ENCODE assay signal across 39 cellular contexts in genomic region chrX:151879856-151880255, GRCh38. TPM values are rescaled to one million over a fixed set of nuclear protein-coding genes. Genes with fewer than 3 reads are reported as not detected.
"Had no signal": no experiment of that assay in that cellular context is flagged by ENCODE, and none has a peak within 500 bp of the region (broad histone marks: within the 10 kb centered on the region; RNA-seq: fewer than 3 reads in every experiment).

No MANE protein-coding gene starts in this region.

- H3K9me3 ChIP-seq: adrenal gland, ascending aorta, body of pancreas, breast epithelium had no signal

- H3K27me3 ChIP-seq: adrenal gland, ascending aorta, body of pancreas, brain microvascular endothelial cell, breast epithelium, cardiac muscle cell had no signal

- DNase-seq: activated effector memory CD4-positive, alpha-beta T cell treated with anti-CD3 and anti-CD28 coated beads, Interleukin-2, amount 50 U/mL, for 16 hours; activated effector memory CD4-positive, alpha-beta T cell treated with Interleukin-2 at 50 U/mL for 16 hours; activated gamma-delta T cell; activated gamma-delta T cell treated with Interleukin-2 at 50 U/mL for 16 hours; activated naive CD4-positive, alpha-beta T cell; activated naive CD4-positive, alpha-beta T cell treated with anti-CD3 and anti-CD28 coated beads for 36 hours; activated naive CD4-positive, alpha-beta T cell treated with anti-CD3 and anti-CD28 coated beads, Interleukin-2, amount 10 ng/mL, durations not matched to agents 7 days and 5 days; activated naive CD4-positive, alpha-beta T cell treated with anti-CD3 and anti-CD28 coated beads, Interleukin-2, amount 50 U/mL, for 16 hours; activated naive CD4-positive, alpha-beta T cell treated with Interleukin-2 at 50 U/mL for 16 hours; activated naive CD8-positive, alpha-beta T cell treated with anti-CD3 and anti-CD28 coated beads for 36 hours; activated naive CD8-positive, alpha-beta T cell treated with anti-CD3 and anti-CD28 coated beads, Interleukin-2, amount 10 ng/mL, durations not matched to agents 7 days and 5 days; activated naive CD8-positive, alpha-beta T cell treated with anti-CD3 and anti-CD28 coated beads, Interleukin-2, amount 50 U/mL, for 24 hours; activated T-cell treated with anti-CD3 and anti-CD28 coated beads, Interleukin-2, amount 50 U/mL, for 1 hour; activated T-cell treated with anti-CD3 and anti-CD28 coated beads, Interleukin-2, amount 50 U/mL, for 24 hours; activated T-cell treated with anti-CD3 and anti-CD28 coated beads, Interleukin-2, amount 50 U/mL, for 4 hours; activated T-cell treated with anti-CD3 and anti-CD28 coated beads, Interleukin-2, amount 50 U/mL, for 48 hours; activated T-cell treated with anti-CD3 and anti-CD28 coated beads, Interleukin-2, amount 50 U/mL, for 72 hours; adrenal gland; amniotic stem cell; amygdala; anterior cingulate cortex; aorta; body of pancreas; brain microvascular endothelial cell; caudate nucleus; central memory CD4-positive, alpha-beta T cell; cerebellar nuclear complex had no signal

- H3K36me3 ChIP-seq: adrenal gland, ascending aorta, brain microvascular endothelial cell, breast epithelium, cardiac muscle cell had no signal

- H3K4me3 ChIP-seq: adrenal gland, ascending aorta, body of pancreas, breast epithelium, cardiac muscle cell had no signal

- H3K27ac ChIP-seq: adrenal gland, ascending aorta, body of pancreas, brain microvascular endothelial cell, breast epithelium, cardiac muscle cell had no signal

- H3K4me1 ChIP-seq: adrenal gland, ascending aorta, body of pancreas, breast epithelium had no signal

RNA-seq across cellular contexts. Expression of gene MAGEA4, which starts 32.8 kb away (rescaled TPM):
- total RNA-seq: activated naive CD4-positive, alpha-beta T cell treated with anti-CD3 and anti-CD28 coated beads for 36 hours; activated naive CD4-positive, alpha-beta T cell treated with anti-CD3 and anti-CD28 coated beads, Interleukin-2, amount 50 U/mL, for 72 hours; activated naive CD8-positive, alpha-beta T cell treated with anti-CD3 and anti-CD28 coated beads for 36 hours; activated naive CD8-positive, alpha-beta T cell treated with anti-CD3 and anti-CD28 coated beads, Interleukin-2, amount 10 ng/mL, durations not matched to agents 7 days and 5 days; activated T-cell treated with anti-CD3 and anti-CD28 coated beads, Interleukin-2, amount 50 U/mL, for 4 hours; activated T-cell treated with anti-CD3 and anti-CD28 coated beads, Interleukin-2, amount 50 U/mL, for 72 hours; activated T-helper 1 cell treated with anti-CD3 and anti-CD28 coated beads, Interleukin-12 subunit alpha, Interleukin-12 subunit beta, Interleukin-2, Interleukin-4 antibody, amounts not matched to agents 30 ng/mL and 10 ng/mL and 1 ng/mL, durations not matched to agents 14 hours and 24 hours and 36 hours; activated T-helper 17 cell treated with anti-CD3 and anti-CD28 coated beads, Interleukin-2, amount 50 U/mL, for 72 hours; activated T-helper 2 cell treated with anti-CD3 and anti-CD28 coated beads, Interferon-gamma antibody, Interleukin-2, Interleukin-4, amounts not matched to agents 10 μg/mL and 5 μg/mL and 100 μg/mL, durations not matched to agents 14 hours and 24 hours and 36 hours; adrenal gland; aorta; ascending aorta; astrocyte; body of pancreas; breast epithelium; bronchial epithelial cell; cardiac muscle cell; cardiac septum; cerebellum had no signal
- polyA plus RNA-seq: adipose tissue, adrenal gland, aorta, cardiac muscle cell had no signal
